Comparison of ENCODE assay signal across 1 cellular context in genomic region chr12:210277-211141, GRCh38.
A peak's percentile ranks its signal among the peaks of the same experiment; 100 is the strongest.
TF ChIP-seq lines count a peak whose summit lies in the region.

No MANE protein-coding gene starts in this region.

TF ChIP-seq in HepG2, 621 proteins besides CTCF, POLR2A, EP300 and RAD21 (continued from another document and continues in another):
- TF ChIP-seq RERE (CRISPR knock-in tag; IDR thresholded peaks at IDR 0.05; ENCODE audit: low read depth) (peak; percentile 100), NFRKB (IDR thresholded peaks at IDR 0.05) (no peak), ZNF318 (CRISPR knock-in tag; IDR thresholded peaks at IDR 0.05) (peak; percentile 87), ZKSCAN1 (IDR thresholded peaks at IDR 0.05; ENCODE audit: low read length) (no peak), ZNF432 (CRISPR knock-in tag; IDR thresholded peaks at IDR 0.05; ENCODE audit: borderline replicate concordance) (no peak), ZNF44 (CRISPR knock-in tag; IDR thresholded peaks at IDR 0.05) (no peak; the same call in 1 of the 2 replicates), XRCC5 (optimal IDR thresholded peaks at IDR 0.05; ENCODE audit: low read length) (peak; percentile 92), SSRP1 (CRISPR knock-in tag; IDR thresholded peaks at IDR 0.05) (peak; percentile 79; the same call in 1 of the 2 replicates), ZNF367 (CRISPR knock-in tag; IDR thresholded peaks at IDR 0.05; ENCODE audit: borderline replicate concordance) (no peak), SAFB2 (CRISPR knock-in tag; IDR thresholded peaks at IDR 0.05; ENCODE audit: borderline replicate concordance, low read depth) (peak; percentile 85; the same call in 1 of the 2 replicates), ZNF768 (CRISPR knock-in tag; IDR thresholded peaks at IDR 0.05) (peak; percentile 23; the same call in 1 of the 2 replicates), GLI4 (CRISPR knock-in tag; IDR thresholded peaks at IDR 0.05; ENCODE audit: borderline replicate concordance) (no peak), ZBED4 (CRISPR knock-in tag; IDR thresholded peaks at IDR 0.05; ENCODE audit: borderline replicate concordance) (peak; percentile 94), HOXA9 (CRISPR knock-in tag; IDR thresholded peaks at IDR 0.05; ENCODE audit: borderline replicate concordance) (0 out of 2 replicates have a peak, but pooled peaks have one; percentile 65), MATR3 (CRISPR knock-in tag; IDR thresholded peaks at IDR 0.05) (no peak), ZNF770 (CRISPR knock-in tag; IDR thresholded peaks at IDR 0.05) (peak; percentile 97), GATAD1 (CRISPR knock-in tag; IDR thresholded peaks at IDR 0.05) (peak; percentile 80), POLR2AphosphoS2 (IDR thresholded peaks at IDR 0.05; ENCODE audit: low read depth, low read length) (no peak), SOX5 (CRISPR knock-in tag; IDR thresholded peaks at IDR 0.05; ENCODE audit: borderline replicate concordance) (peak; percentile 97), ZBTB37 (CRISPR knock-in tag; IDR thresholded peaks at IDR 0.05) (0 out of 2 replicates have a peak, but pooled peaks have one; percentile 68), HINFP (CRISPR knock-in tag; IDR thresholded peaks at IDR 0.05; ENCODE audit: low read depth) (peak; percentile 80; the same call in 1 of the 2 replicates), ZKSCAN5 (CRISPR knock-in tag; IDR thresholded peaks at IDR 0.05) (no peak), MTF2 (CRISPR knock-in tag; IDR thresholded peaks at IDR 0.05; ENCODE audit: borderline replicate concordance) (no peak), TMF1 (CRISPR knock-in tag; IDR thresholded peaks at IDR 0.05; ENCODE audit: low read depth) (no peak), ZNF546 (CRISPR knock-in tag; conservative IDR thresholded peaks at IDR 0.05) (peak; percentile 77; the same call in 1 of the 2 replicates), ZC3H13 (CRISPR knock-in tag; IDR thresholded peaks at IDR 0.05) (no peak), RBAK (CRISPR knock-in tag; IDR thresholded peaks at IDR 0.05) (peak; percentile 76; the same call in 1 of the 2 replicates), CENPX (CRISPR knock-in tag; IDR thresholded peaks at IDR 0.05) (no peak), ZNF563 (CRISPR knock-in tag; IDR thresholded peaks at IDR 0.05) (no peak; the same call in 1 of the 2 replicates), MIER3 (CRISPR knock-in tag; IDR thresholded peaks at IDR 0.05; ENCODE audit: borderline replicate concordance) (peak; percentile 96; the same call in 1 of the 2 replicates), ZNF784 (CRISPR knock-in tag; IDR thresholded peaks at IDR 0.05; ENCODE audit: borderline replicate concordance) (peak; percentile 93)
